In the genomic region with DNA sequence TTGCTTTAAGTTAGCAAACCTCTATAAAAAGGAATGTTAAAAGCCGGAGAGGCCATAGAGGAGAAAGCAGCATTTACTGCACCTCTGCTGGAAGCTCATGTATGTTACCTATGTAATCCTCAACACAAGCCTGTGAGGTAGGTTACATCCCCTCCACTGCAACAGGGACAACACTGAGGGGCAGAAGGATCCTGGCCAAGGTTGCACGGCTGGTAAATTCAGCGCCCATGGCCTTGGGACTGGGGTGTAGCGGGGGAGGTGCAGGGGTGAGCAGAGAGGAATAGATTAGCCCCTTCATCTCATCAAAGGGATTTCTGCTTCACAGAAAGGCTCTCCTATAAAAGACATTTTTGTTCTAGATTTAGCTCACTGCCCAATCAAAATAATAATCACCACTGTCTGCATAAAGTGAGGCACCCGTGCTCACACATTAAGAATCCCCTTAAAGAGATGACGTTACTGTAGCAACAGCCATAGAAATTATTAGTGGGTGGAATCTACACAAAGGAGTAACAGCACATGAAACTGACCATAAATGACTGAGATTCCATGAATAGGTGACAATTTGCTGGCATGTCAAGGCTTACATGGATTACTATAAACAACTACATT, we compare ENCODE assay signal across 10 cellular contexts. TPM values are rescaled to one million over a fixed set of nuclear protein-coding genes. Genes with fewer than 3 reads are reported as not detected.
DNase-seq lines count a peak whose midpoint lies in the region; ATAC-seq and TF ChIP-seq lines count a peak whose summit lies in the region.
"Had no signal": no experiment of that assay in that cellular context is flagged by ENCODE, and none has a peak within 500 bp of the region (broad histone marks: within the 10 kb centered on the region; RNA-seq: fewer than 3 reads in every experiment).

No MANE protein-coding gene starts in this region.

- H3K36me3 ChIP-seq in mammary epithelial cell (ENCODE audit: insufficient read depth, low read length), result no peaks in the 10 kb centered on the region
- H3K36me3 ChIP-seq in mucosa of stomach (ENCODE audit: control insufficient read depth, insufficient read depth, low read length), result no peaks in the 10 kb centered on the region

- dilution Hi-C loops in mammary epithelial cell (cut with HindIII; ENCODE audit: low sequenced_read_pairs), result no loop called here

- H3K27me3 ChIP-seq in right cardiac atrium (ENCODE audit: control insufficient read depth, insufficient read depth) (no peaks in the 10 kb centered on the region), mammary epithelial cell (ENCODE audit: insufficient read depth, low read length) (no peaks in the 10 kb centered on the region), mucosa of stomach (ENCODE audit: control insufficient read depth, insufficient read depth, low read length) (no peaks in the 10 kb centered on the region)
- H3K27me3 ChIP-seq: testis had no signal

- in situ Hi-C loops in mammary epithelial cell (cut with MboI; ENCODE audit: low sequenced_read_pairs in 2 of 2), result no loop called here

- peaks cover 5% of the 10 kb centered on the region for H4K20me1 ChIP-seq in mammary epithelial cell (ENCODE audit: insufficient read depth, low read length)

- H3K4me1 ChIP-seq in right cardiac atrium (ENCODE audit: control insufficient read depth, insufficient read depth, low read length) (peaks cover 9% of the 10 kb centered on the region), mammary epithelial cell (ENCODE audit: insufficient read depth, low read length) (peaks cover 52% of the 10 kb centered on the region), mucosa of stomach (ENCODE audit: control insufficient read depth, insufficient read depth, low read length) (peaks cover 59% of the 10 kb centered on the region)

- no peak for DNase-seq in right cardiac atrium
- no peak for DNase-seq in left cardiac atrium
- DNase-seq in mammary epithelial cell, result no peak
- DNase-seq in NCI-H446 treated with DMSO at 0.1 percent for 48 hours (lab: John Stamatoyannopoulos, UW), result no peak

- BruUV-seq in mammary epithelial cell (replicated peaks; lab: Mats Ljungman, UMichigan), result TSS peak; percentile 19

- peak overlapping the region; percentile 97 for H3K4me2 ChIP-seq in mammary epithelial cell (ENCODE audit: insufficient read depth, low read depth, low read length)

- H3K9ac ChIP-seq in mammary epithelial cell (ENCODE audit: insufficient read depth, low read length), result no peak overlapping the region
- H3K9ac ChIP-seq in mucosa of stomach (ENCODE audit: low read length), result peak overlapping the region; percentile 34

- WGBS in right cardiac atrium, result 34% methylated on average over 6 of the region's 6 CpGs
- 25% methylated on average over 6 of the region's 6 CpGs for WGBS in mammary epithelial cell (ENCODE audit: low coverage, missing lambda C conversion rate)

- H3K27ac ChIP-seq in right cardiac atrium (ENCODE audit: low read length) (no peak overlapping the region), mammary epithelial cell (ENCODE audit: insufficient read depth, low read depth, low read length) (no peak overlapping the region)
- H3K27ac ChIP-seq: testis, VCaP had no signal

- H3K9me3 ChIP-seq in right cardiac atrium (ENCODE audit: control insufficient read depth, low read length) (no peaks in the 10 kb centered on the region), mammary epithelial cell (replicated peaks; ENCODE audit: insufficient read depth, low read length) (no peaks in the 10 kb centered on the region), mucosa of stomach (ENCODE audit: control insufficient read depth, low read length) (no peaks in the 10 kb centered on the region)
- H3K9me3 ChIP-seq: testis had no signal

- ATAC-seq in right cardiac atrium, result no peak
- no peak for ATAC-seq in left cardiac atrium
- no peak for ATAC-seq in GM19324 (IDR thresholded peaks at IDR 0.05; ENCODE audit: low FRiP score, unreplicated experiment)
- no peak for ATAC-seq in HG02571 (IDR thresholded peaks at IDR 0.05; ENCODE audit: unreplicated experiment)
- no peak for ATAC-seq in HG03442 (IDR thresholded peaks at IDR 0.05; ENCODE audit: unreplicated experiment)

- CTCF ChIA-PET in mammary epithelial cell (lab: Charles Lee; ENCODE audit: low non-redundant PET), result no interaction called here

- intact Hi-C loops in right cardiac atrium (cut with DNase I), result loop anchor here in 1 of 4 donors (10.0 kb wide), 1 partner anchor 45 kb away; no protein-coding TSS in a partner anchor
- intact Hi-C loops in left cardiac atrium (cut with DNase I), result loop anchor here in 1 of 2 donors (2.0 kb wide), 1 partner anchor 25 kb away; no protein-coding TSS in a partner anchor
- intact Hi-C loops in mammary epithelial cell (cut with micrococcal nuclease), result loop anchor here (2.0 kb wide), 1 partner anchor 73 kb away; no protein-coding TSS in a partner anchor

- no peak overlapping the region for H2AFZ ChIP-seq in mammary epithelial cell (ENCODE audit: low read depth, low read length)

- peaks cover 70% of the 10 kb centered on the region for H3K79me2 ChIP-seq in mammary epithelial cell (ENCODE audit: insufficient read depth, low read length)

- peak overlapping the region; percentile 99 for H3K4me3 ChIP-seq in right cardiac atrium (ENCODE audit: low read length)
- H3K4me3 ChIP-seq in mammary epithelial cell (replicated peaks in 1 of 3; ENCODE audit: insufficient read depth in 1 of 3, low read depth in 2 of 3, low read length in 3 of 3), result peak overlapping the region in 2 of 3 experiments; percentile 36 to 48
- H3K4me3 ChIP-seq in mucosa of stomach (ENCODE audit: low read length), result no peak overlapping the region

- TF ChIP-seq CTCF in mammary epithelial cell (conservative IDR thresholded peaks at IDR 0.05 in 1 of 2, IDR thresholded peaks at IDR 0.05 in 1 of 2; ENCODE audit: extremely low read depth in 1 of 2, insufficient read depth in 1 of 2, low read depth in 1 of 2, low read length in 2 of 2), result no peak

RNA-seq across cellular contexts. Expression of a gene that starts 3.3 kb away (rescaled TPM):
- total RNA-seq in right cardiac atrium (10 to 100 TPM; 21.9 to 29.4 (median 23.0) TPM), left cardiac atrium (10 to 100 TPM; 14.4 to 14.9 TPM), mammary epithelial cell (10 to 100 TPM in 1 of 2 donors, 1 to 10 TPM in 1; 7.0 to 15.8 TPM)
- polyA plus RNA-seq in right cardiac atrium (11.1 TPM), mammary epithelial cell (4.7 TPM)
- polyA minus RNA-seq in mammary epithelial cell, result 8.1 TPM
